ENCODE assay signal across 14 cellular contexts in genomic region chrX:102246893-102247292, GRCh38. TPM values are rescaled to one million over a fixed set of nuclear protein-coding genes. Genes with fewer than 3 reads are reported as not detected.
"Had no signal": no experiment of that assay in that cellular context is flagged by ENCODE, and none has a peak within 500 bp of the region (broad histone marks: within the 10 kb centered on the region; RNA-seq: fewer than 3 reads in every experiment).

Gene NXF2, plus strand, starts transcription at chrX:102247167. Its CDS starts 59,912 bp downstream, at chrX:102307079.

RNA-seq across cellular contexts. Expression of gene NXF2, which starts in this region (rescaled TPM):
- total RNA-seq: activated B cell treated with CpG ODN at 0.5 μM for 24 hours; activated CD4-positive, alpha-beta memory T cell treated with anti-CD3 and anti-CD28 coated beads for 36 hours; activated CD4-positive, alpha-beta memory T cell treated with anti-CD3 and anti-CD28 coated beads, Interleukin-2, amount 10 ng/mL, durations not matched to agents 7 days and 5 days; activated CD4-positive, alpha-beta T cell treated with anti-CD3 and anti-CD28 coated beads for 36 hours; activated CD4-positive, alpha-beta T cell treated with anti-CD3 and anti-CD28 coated beads, Interleukin-2, amount 10 ng/mL, durations not matched to agents 24 days and 14 days; activated CD4-positive, alpha-beta T cell treated with anti-CD3 and anti-CD28 coated beads, Interleukin-2, amount 10 ng/mL, durations not matched to agents 7 days and 5 days; activated CD8-positive, alpha-beta memory T cell treated with anti-CD3 and anti-CD28 coated beads for 36 hours; activated CD8-positive, alpha-beta memory T cell treated with anti-CD3 and anti-CD28 coated beads, Interleukin-2, amount 10 ng/mL, durations not matched to agents 7 days and 5 days; activated CD8-positive, alpha-beta T cell treated with anti-CD3 and anti-CD28 coated beads for 36 hours; activated CD8-positive, alpha-beta T cell treated with anti-CD3 and anti-CD28 coated beads, Interleukin-2, amount 10 ng/mL, durations not matched to agents 7 days and 5 days; T-helper 1 cell treated with Interleukin-12 subunit alpha and Interleukin-12 subunit beta and Interleukin-4 antibody, amounts not matched to agents 30 ng/mL and 1 ng/mL, for 36 hours; T-helper 17 cell; T-helper 2 cell treated with Interferon-gamma antibody and Interleukin-4, amounts not matched to agents 100 ng/mL and 5 ng/mL, for 36 hours; WTC11 had no signal
